7 cellular contexts compared by ENCODE assay signal in the genomic region with DNA sequence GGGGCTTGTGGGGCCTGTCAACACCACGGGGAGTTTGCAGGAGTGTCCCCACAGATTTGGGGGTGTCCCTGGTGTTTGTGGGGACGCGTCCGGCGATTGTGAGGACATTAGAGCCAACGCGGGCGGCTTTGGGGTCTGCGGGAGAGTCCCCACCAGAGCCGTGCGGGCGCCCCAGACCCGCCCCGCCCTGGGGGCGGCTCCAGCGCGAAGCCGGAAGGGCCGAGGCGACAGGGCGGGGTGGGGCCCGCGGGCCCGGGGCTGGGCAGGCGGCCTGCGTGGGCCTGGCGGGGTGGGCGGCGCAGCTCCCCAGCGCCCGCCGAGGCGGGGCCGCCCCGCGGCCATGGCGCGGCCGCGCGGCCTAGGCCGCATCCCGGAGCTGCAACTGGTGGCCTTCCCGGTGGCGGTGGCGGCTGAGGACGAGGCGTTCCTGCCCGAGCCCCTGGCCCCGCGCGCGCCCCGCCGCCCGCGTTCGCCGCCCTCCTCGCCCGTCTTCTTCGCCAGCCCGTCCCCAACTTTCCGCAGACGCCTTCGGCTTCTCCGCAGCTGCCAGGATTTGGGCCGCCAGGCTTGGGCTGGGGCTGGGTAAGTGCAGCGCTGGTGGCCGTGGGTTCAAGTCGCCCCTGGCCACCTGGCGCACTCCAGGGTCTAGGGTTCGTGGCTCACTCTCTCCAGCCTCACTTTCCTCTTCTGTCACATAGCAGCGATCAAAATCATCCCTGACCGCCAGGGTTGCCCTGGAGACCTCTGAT. TPM values are rescaled to one million over a fixed set of nuclear protein-coding genes. Genes with fewer than 3 reads are reported as not detected.
A peak's percentile ranks its signal among the peaks of the same experiment; 100 is the strongest.
DNase-seq lines count a peak whose midpoint lies in the region; TF ChIP-seq lines count a peak whose summit lies in the region.

No MANE protein-coding gene starts in this region.

- TF ChIP-seq CTCF in GM13977 (IDR thresholded peaks at IDR 0.05; ENCODE audit: extremely low read depth, insufficient read depth, missing control alignments) (no peak), neural progenitor cell (IDR thresholded peaks at IDR 0.05) (peak; percentile 4)

- peaks cover 5 to 6% of the 10 kb centered on the region in 2 donors for H3K4me1 ChIP-seq in esophagus (ENCODE audit: control insufficient read depth in 2 of 2, insufficient read depth in 2 of 2, low read length in 1 of 2)
- peaks cover 6% of the 10 kb centered on the region for H3K4me1 ChIP-seq in neural progenitor cell

- WGBS in esophagus, 2 donors: 4 to 7% methylated on average over 39 to 75 of the region's 75 CpGs

- peaks cover 4% of the 10 kb centered on the region for H3K9me3 Mint-ChIP-seq in neural progenitor cell

- H2AFZ ChIP-seq in neural progenitor cell (replicated peaks): no peak overlapping the region

- H3K36me3 Mint-ChIP-seq in neural progenitor cell: no peaks in the 10 kb centered on the region

- H4K20me1 ChIP-seq in neural progenitor cell (ENCODE audit: low read depth): peaks cover 8% of the 10 kb centered on the region

- no peaks in the 10 kb centered on the region for H3K36me3 ChIP-seq in esophagus (ENCODE audit: control insufficient read depth in 2 of 2, insufficient read depth in 2 of 2, low read length in 1 of 2)
- no peaks in the 10 kb centered on the region for H3K36me3 ChIP-seq in neural progenitor cell

- H3F3A ChIP-seq in neural progenitor cell (ENCODE audit: low read depth): peaks cover 25% of the 10 kb centered on the region

- in situ Hi-C loops in GM13977 (cut with MboI; ENCODE audit: low pct_unique_long_range_greater_than_20kb, low sequenced_read_pairs, unreplicated experiment): no loop called here

- H3K4me2 ChIP-seq in neural progenitor cell: peak overlapping the region; percentile 64

- peaks cover 12% of the 10 kb centered on the region for H3K4me1 Mint-ChIP-seq in neural progenitor cell

- H3K27ac Mint-ChIP-seq in neural progenitor cell: peak overlapping the region; percentile 69

- H3K4me3 ChIP-seq in esophagus (ENCODE audit: low read depth in 1 of 2, low read length in 2 of 2) (peak overlapping the region; percentile 34 to 51), neural progenitor cell (peak overlapping the region; percentile 32)

- H3K9me3 ChIP-seq in esophagus (ENCODE audit: control insufficient read depth in 2 of 2, insufficient read depth in 1 of 2, low read depth in 1 of 2, low read length in 1 of 2): no peaks in the 10 kb centered on the region
- no peaks in the 10 kb centered on the region for H3K9me3 ChIP-seq in neural progenitor cell (ENCODE audit: low read depth)

- peak overlapping the region; percentile 47 to 56 for H3K27ac ChIP-seq in esophagus (ENCODE audit: low read depth in 2 of 2, low read length in 1 of 2)
- no peak overlapping the region for H3K27ac ChIP-seq in neural progenitor cell

- no peaks in the 10 kb centered on the region for H3K27me3 ChIP-seq in esophagus (ENCODE audit: control insufficient read depth in 1 of 2, insufficient read depth in 2 of 2, low read length in 2 of 2)
- H3K27me3 ChIP-seq in neural progenitor cell: peaks cover 82% of the 10 kb centered on the region

- DNase-seq in GM13977 (ENCODE audit: low spot score): peak; percentile 86
- DNase-seq in OCI-M1 (lab: John Stamatoyannopoulos, UW): peak; percentile 90
- DNase-seq in neural progenitor cell (ENCODE audit: low spot score): peak; percentile 44
- DNase-seq in glomerular visceral epithelial cell (ENCODE audit: extremely low spot score): no peak
- DNase-seq in DMS 273 treated with DMSO at 0.1 percent for 48 hours (lab: John Stamatoyannopoulos, UW): no peak
- no peak for DNase-seq in NCI-H1417 treated with DMSO at 0.1 percent for 48 hours (lab: John Stamatoyannopoulos, UW)

- no peaks in the 10 kb centered on the region for H3K79me2 ChIP-seq in neural progenitor cell (ENCODE audit: low read depth)

- no peak overlapping the region for H3K9ac ChIP-seq in neural progenitor cell

- H3K4me3 Mint-ChIP-seq in neural progenitor cell: peak overlapping the region; percentile 68

- peaks cover 70% of the 10 kb centered on the region for H3K27me3 Mint-ChIP-seq in neural progenitor cell (ENCODE audit: insufficient read depth, low read depth)

RNA-seq across cellular contexts. Expression of gene PDE4A, which starts 10.3 kb away (rescaled TPM):
- 1 to 10 TPM; 1.2 to 1.3 TPM for polyA plus RNA-seq in esophagus
- 0.37 and 1.5 TPM in 2 replicates for total RNA-seq in neural progenitor cell (ENCODE audit: low replicate concordance)

RNA-seq across cellular contexts. Expression of gene CDC37, which starts 27.3 kb away (rescaled TPM):
- polyA plus RNA-seq in esophagus: 100 to 1,000 TPM; 162 to 206 TPM
- 142 and 211 TPM in 2 replicates for total RNA-seq in neural progenitor cell (ENCODE audit: low replicate concordance)

RNA-seq across cellular contexts. Expression of gene TYK2, which starts 50.3 kb away (rescaled TPM):
- 10 to 100 TPM; 56.2 to 96.8 TPM for polyA plus RNA-seq in esophagus
- total RNA-seq in neural progenitor cell (ENCODE audit: low replicate concordance): 20.7 and 44.9 TPM in 2 replicates

Comparison
In these comparisons a context has a peak if more than half of its experiments do, and no peak if none do; other contexts are left out.
1. DNase-seq: peak in GM13977 (single experiment), OCI-M1 (single experiment) and neural progenitor cell (single experiment); none in glomerular visceral epithelial cell (single experiment), DMS 273 treated with DMSO at 0.1 percent for 48 hours (single experiment) and NCI-H1417 treated with DMSO at 0.1 percent for 48 hours (single experiment).